8 cellular contexts compared by ENCODE assay signal in genomic region chr22:41543854-41544670, GRCh38. TPM values are rescaled to one million over a fixed set of nuclear protein-coding genes. Genes with fewer than 3 reads are reported as not detected.
DNase-seq lines count a peak whose midpoint lies in the region; ATAC-seq and TF ChIP-seq lines count a peak whose summit lies in the region.

POLR3H (minus strand) TSS chr22:41544470; CDS start chr22:41544101, 369 bp downstream.

- H3K27ac Mint-ChIP-seq in activated naive CD4-positive, alpha-beta T cell treated with anti-CD3 and anti-CD28 coated beads for 36 hours, result peak within 1 kb of the TSS; percentile 87

- H3K36me3 Mint-ChIP-seq in activated naive CD4-positive, alpha-beta T cell treated with anti-CD3 and anti-CD28 coated beads for 36 hours (ENCODE audit: low read depth), result peaks cover 17% of the 10 kb centered on the region

- no peaks in the 10 kb centered on the region for H3K9me3 Mint-ChIP-seq in activated naive CD4-positive, alpha-beta T cell treated with anti-CD3 and anti-CD28 coated beads for 36 hours

- H3K4me3 Mint-ChIP-seq in activated naive CD4-positive, alpha-beta T cell treated with anti-CD3 and anti-CD28 coated beads for 36 hours, result peak within 1 kb of the TSS; percentile 94

- peak; percentile 99 for DNase-seq in GM06990 (ENCODE audit: extremely low read depth, insufficient read length)
- peak; percentile 84 for DNase-seq in HFF-Myc (ENCODE audit: extremely low read depth, low read depth)
- DNase-seq in NAMALWA (ENCODE audit: low spot score), result peak; percentile 99
- DNase-seq in SK-N-DZ (ENCODE audit: low spot score), result peak; percentile 98
- peak; percentile 97 for DNase-seq in activated naive CD4-positive, alpha-beta T cell treated with anti-CD3 and anti-CD28 coated beads for 36 hours
- peak; percentile 90 for DNase-seq in non-pigmented ciliary epithelial cell (ENCODE audit: low read depth)
- peak; percentile 98 for DNase-seq in superior temporal gyrus (ENCODE audit: extremely low spot score)

- no peaks in the 10 kb centered on the region for H3K27me3 ChIP-seq in GM06990 (replicated peaks; ENCODE audit: control insufficient read depth, insufficient read depth, low read length)
- no peaks in the 10 kb centered on the region for H3K27me3 ChIP-seq in gastroesophageal sphincter

- no peak for TF ChIP-seq EP300 in gastroesophageal sphincter (IDR thresholded peaks at IDR 0.05)

- H3K27ac ChIP-seq in gastroesophageal sphincter, result peak within 1 kb of the TSS; percentile 76 to 97 (median 95)

- H3K4me1 Mint-ChIP-seq in activated naive CD4-positive, alpha-beta T cell treated with anti-CD3 and anti-CD28 coated beads for 36 hours (ENCODE audit: low read depth), result peaks cover 43% of the 10 kb centered on the region

- CTCF ChIA-PET in activated naive CD4-positive, alpha-beta T cell treated with anti-CD3 and anti-CD28 coated beads for 36 hours (lab: Charles Lee), result interaction anchor here (1.1 to 1.5 kb wide), 5 partner anchors 11 to 53 kb away, joined by 3 to 10 read pairs (median 3); partner anchors contain the start of gene PMM1

- H3K27me3 Mint-ChIP-seq in activated naive CD4-positive, alpha-beta T cell treated with anti-CD3 and anti-CD28 coated beads for 36 hours (ENCODE audit: low read depth), result no peaks in the 10 kb centered on the region

- TF ChIP-seq CTCF in GM06990 (IDR thresholded peaks at IDR 0.05; ENCODE audit: insufficient read depth, low read length, poor library complexity, severe bottlenecking) (peak; percentile 91), HFF-Myc (IDR thresholded peaks at IDR 0.05; ENCODE audit: low read depth, low read length, missing control alignments) (peak; percentile 69), gastroesophageal sphincter (IDR thresholded peaks at IDR 0.05) (peak in 3 of 4 experiments; percentile 50 to 80 (median 54))

- H3K9me3 ChIP-seq in gastroesophageal sphincter, result no peaks in the 10 kb centered on the region

- ATAC-seq in gastroesophageal sphincter, result peak; percentile 98

- H3K4me3 ChIP-seq in GM06990 (replicated peaks; ENCODE audit: low read depth, low read length) (peak within 1 kb of the TSS; percentile 99), HFF-Myc (replicated peaks; ENCODE audit: low read depth, low read length) (peak within 1 kb of the TSS; percentile 98), gastroesophageal sphincter (peak within 1 kb of the TSS; percentile 68 to 92)

- peak; percentile 51 to 54 for TF ChIP-seq POLR2A in gastroesophageal sphincter (IDR thresholded peaks at IDR 0.05)

- intact Hi-C loops in activated naive CD4-positive, alpha-beta T cell treated with anti-CD3 and anti-CD28 coated beads for 36 hours (cut with micrococcal nuclease), result loop anchor here (1.0 to 5.0 kb wide), 6 partner anchors 45 to 259 kb away; partner anchors contain the start of genes DESI1, PHF5A, PMM1 and TOB2

- peaks cover 0 to 59% (median 19%) of the 10 kb centered on the region in 3 donors for H3K4me1 ChIP-seq in gastroesophageal sphincter

- H3K36me3 ChIP-seq in GM06990 (ENCODE audit: control insufficient read depth, insufficient read depth, low read length), result peaks cover 10% of the 10 kb centered on the region
- peaks cover 0 to 21% of the 10 kb centered on the region in 2 donors for H3K36me3 ChIP-seq in gastroesophageal sphincter

- WGBS in gastroesophageal sphincter (ENCODE audit: low coverage in 1 of 2), 2 donors, result 0% methylated on average over 1 to 12 of the region's 80 CpGs

RNA-seq across cellular contexts. Expression of gene POLR3H, which starts in this region (rescaled TPM):
- 30.7 and 33.7 TPM in 2 replicates for polyA plus RNA-seq in SK-N-DZ (2014; cell fraction: cytosol; rRNA removed)
- polyA plus RNA-seq in SK-N-DZ (2014; cell fraction: nucleus; rRNA removed), result 20.4 and 33.4 TPM in 2 replicates
- 10 to 100 TPM; 14.8 to 17.6 TPM for total RNA-seq in activated naive CD4-positive, alpha-beta T cell treated with anti-CD3 and anti-CD28 coated beads for 36 hours
- total RNA-seq in gastroesophageal sphincter, result 10 to 100 TPM; 17.7 to 27.0 (median 23.4) TPM

Comparison
In these comparisons a context has a peak if more than half of its experiments do, and no peak if none do; other contexts are left out.
1. Peak in every context shown above with its lines: DNase-seq, ATAC-seq, H3K4me3 ChIP-seq and H3K27ac ChIP-seq.